In the genomic region with DNA sequence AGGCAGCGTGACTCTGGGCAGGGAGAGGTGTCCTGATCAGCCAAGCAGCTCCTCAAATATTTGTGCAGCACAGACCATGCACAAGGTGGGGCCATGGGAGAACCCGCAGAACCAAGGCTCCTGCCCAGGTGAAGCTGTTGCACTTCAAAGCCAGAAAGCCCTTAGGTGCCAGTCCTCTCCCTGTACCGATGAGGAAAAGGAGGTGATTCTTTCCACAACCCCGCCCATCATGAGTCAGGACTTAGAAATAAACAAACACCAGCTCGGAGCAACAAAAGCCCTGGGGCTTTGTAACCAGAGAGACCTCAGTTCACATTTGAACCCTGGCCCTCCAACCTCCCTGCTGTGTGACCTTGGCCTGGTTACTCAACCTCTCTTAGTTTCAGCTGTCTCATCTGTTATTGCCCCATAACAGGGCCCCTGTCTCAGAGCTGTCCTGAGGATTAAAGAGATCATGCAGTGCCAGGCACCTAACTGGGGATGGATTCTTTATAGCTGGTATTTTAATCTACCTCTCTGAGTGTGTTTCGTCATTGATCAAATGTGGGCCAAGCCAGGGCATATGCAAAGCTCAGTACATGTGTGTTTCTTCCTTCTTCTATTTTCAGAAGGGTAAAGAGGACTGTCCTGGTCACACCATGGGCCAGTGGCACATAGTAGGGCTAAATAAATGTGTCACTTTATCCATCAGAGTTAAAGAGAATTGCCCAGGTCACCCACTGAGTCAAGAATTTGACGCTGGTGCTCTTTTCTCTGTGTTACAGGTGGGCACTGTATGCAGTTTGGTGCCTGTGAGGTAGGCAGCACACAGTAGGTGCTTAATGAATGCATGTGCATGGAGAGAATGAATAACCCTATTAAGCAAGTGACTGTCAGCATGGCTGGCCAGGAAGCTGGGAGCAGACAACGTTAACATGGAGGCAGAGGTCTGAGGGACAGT, we compare ENCODE assay signal across 12 cellular contexts. TPM values are rescaled to one million over a fixed set of nuclear protein-coding genes. Genes with fewer than 3 reads are reported as not detected.
DNase-seq lines count a peak whose midpoint lies in the region; ATAC-seq, FAIRE-seq and TF ChIP-seq lines count a peak whose summit lies in the region.
"Had no signal": no experiment of that assay in that cellular context is flagged by ENCODE, and none has a peak within 500 bp of the region (broad histone marks: within the 10 kb centered on the region; RNA-seq: fewer than 3 reads in every experiment).

No MANE protein-coding gene starts in this region.

- intact Hi-C loops in pancreas (cut with DNase I) (no loop called here), cardiac septum (cut with DNase I) (no loop called here)

- FAIRE-seq in pancreas (lab: Jason Lieb, UNC), result no peak
- FAIRE-seq: endothelial cell of umbilical vein, GM12892 had no signal

- DNase-seq in GM20000 (ENCODE audit: low spot score) (peak; percentile 14), NCI-H226 (peak; percentile 70), epithelial cell of prostate (ENCODE audit: low read depth, low spot score) (peak; percentile 80), pancreas (no peak), cardiac septum (ENCODE audit: low spot score) (no peak)
- DNase-seq in stimulated activated CD4-positive, alpha-beta T cell treated with anti-CD3 and anti-CD28 coated beads, Interleukin-4, amount 100 ng/mL, for 1 hour, result no peak
- DNase-seq in activated naive CD8-positive, alpha-beta T cell treated with anti-CD3 and anti-CD28 coated beads, Interleukin-2, amount 50 U/mL, for 24 hours, result no peak
- DNase-seq: occipital lobe had no signal

- H3K27me3 Mint-ChIP-seq in activated naive CD8-positive, alpha-beta T cell treated with anti-CD3 and anti-CD28 coated beads, Interleukin-2, amount 50 U/mL, for 24 hours, result peaks cover 9% of the 10 kb centered on the region
- H3K27me3 Mint-ChIP-seq: stimulated activated naive CD8-positive, alpha-beta T cell treated with anti-CD3 and anti-CD28 coated beads, Interleukin-15, Interleukin-2, amounts not matched to agents 100 ng/mL and 50 ng/mL, for 24 hours had no signal

- no peaks in the 10 kb centered on the region for H3K9me3 Mint-ChIP-seq in activated naive CD8-positive, alpha-beta T cell treated with anti-CD3 and anti-CD28 coated beads, Interleukin-2, amount 50 U/mL, for 24 hours
- H3K9me3 Mint-ChIP-seq: stimulated activated naive CD8-positive, alpha-beta T cell treated with anti-CD3 and anti-CD28 coated beads, Interleukin-15, Interleukin-2, amounts not matched to agents 100 ng/mL and 50 ng/mL, for 24 hours had no signal

- no peaks in the 10 kb centered on the region for H3K9me3 ChIP-seq in pancreas

- H3K4me3 Mint-ChIP-seq in activated naive CD8-positive, alpha-beta T cell treated with anti-CD3 and anti-CD28 coated beads, Interleukin-2, amount 50 U/mL, for 24 hours, result no peak overlapping the region
- H3K4me3 Mint-ChIP-seq: stimulated activated naive CD8-positive, alpha-beta T cell treated with anti-CD3 and anti-CD28 coated beads, Interleukin-15, Interleukin-2, amounts not matched to agents 100 ng/mL and 50 ng/mL, for 24 hours had no signal

- no peak overlapping the region for H3K4me3 ChIP-seq in pancreas

- no peak overlapping the region for H3K27ac Mint-ChIP-seq in activated naive CD8-positive, alpha-beta T cell treated with anti-CD3 and anti-CD28 coated beads, Interleukin-2, amount 50 U/mL, for 24 hours
- H3K27ac Mint-ChIP-seq: stimulated activated naive CD8-positive, alpha-beta T cell treated with anti-CD3 and anti-CD28 coated beads, Interleukin-15, Interleukin-2, amounts not matched to agents 100 ng/mL and 50 ng/mL, for 24 hours had no signal

- H3K27me3 ChIP-seq in pancreas, result no peaks in the 10 kb centered on the region

- no peaks in the 10 kb centered on the region for H3K36me3 Mint-ChIP-seq in activated naive CD8-positive, alpha-beta T cell treated with anti-CD3 and anti-CD28 coated beads, Interleukin-2, amount 50 U/mL, for 24 hours (ENCODE audit: low read depth)

- no peaks in the 10 kb centered on the region for H3K4me1 ChIP-seq in pancreas

- H3K27ac ChIP-seq in epithelial cell of prostate, result peak overlapping the region; percentile 54
- H3K27ac ChIP-seq in pancreas, result no peak overlapping the region

- TF ChIP-seq CTCF in GM20000 (IDR thresholded peaks at IDR 0.05; ENCODE audit: extremely low read depth, missing control alignments) (no peak), pancreas (IDR thresholded peaks at IDR 0.05) (no peak)

- no peaks in the 10 kb centered on the region for H3K4me1 Mint-ChIP-seq in activated naive CD8-positive, alpha-beta T cell treated with anti-CD3 and anti-CD28 coated beads, Interleukin-2, amount 50 U/mL, for 24 hours

- no peaks in the 10 kb centered on the region for H3K36me3 ChIP-seq in pancreas

- peak; percentile 40 to 73 (median 72) for ATAC-seq in pancreas
- ATAC-seq in activated naive CD8-positive, alpha-beta T cell treated with anti-CD3 and anti-CD28 coated beads, Interleukin-2, amount 50 U/mL, for 24 hours, result no peak
- no peak for ATAC-seq in GM18909 (IDR thresholded peaks at IDR 0.05; ENCODE audit: poor library complexity, unreplicated experiment)

- WGBS in pancreas, 2 donors, result 47 to 54% methylated on average over 8 of the region's 8 CpGs

RNA-seq across cellular contexts. Expression of gene LDLRAD1, which starts 1.4 kb away (rescaled TPM):
- under 1 TPM in 4 of 6 donors, not detected in 2; 0.08 to 0.29 (median 0.17) TPM for total RNA-seq in pancreas
- polyA plus RNA-seq in pancreas, result under 1 TPM in 1 of 2 donors, not detected in 1; 0.21 TPM
- total RNA-seq in cardiac septum, result not detected
- total RNA-seq: endothelial cell of umbilical vein, occipital lobe had no signal
- polyA plus RNA-seq: endothelial cell of umbilical vein had no signal

RNA-seq across cellular contexts. Expression of gene TMEM59, which starts 36.4 kb away (rescaled TPM):
- total RNA-seq in pancreas (100 to 1,000 TPM; 175 to 316 (median 232) TPM), cardiac septum (289 TPM)
- polyA plus RNA-seq in pancreas, result 100 to 1,000 TPM in 1 of 2 donors, 10 to 100 TPM in 1; 59.9 to 287 TPM

RNA-seq across cellular contexts. Expression of gene TCEANC2, which starts 36.8 kb away (rescaled TPM):
- 1 to 10 TPM; 1.3 to 3.8 (median 2.2) TPM for total RNA-seq in pancreas
- polyA plus RNA-seq in pancreas, result 1 to 10 TPM; 1.1 to 1.4 TPM
- total RNA-seq in cardiac septum, result 4.1 TPM

Comparison
In these comparisons a context has a peak if more than half of its experiments do, and no peak if none do; other contexts are left out.
1. DNase-seq: peak in GM20000 (single experiment), NCI-H226 (single experiment) and epithelial cell of prostate (single experiment); none in pancreas (0 of 6), stimulated activated CD4-positive, alpha-beta T cell treated with anti-CD3 and anti-CD28 coated beads, Interleukin-4, amount 100 ng/mL, for 1 hour (single experiment), activated naive CD8-positive, alpha-beta T cell treated with anti-CD3 and anti-CD28 coated beads, Interleukin-2, amount 50 U/mL, for 24 hours (single experiment) and cardiac septum (single experiment).
2. ATAC-seq: peak in pancreas (4 of 4); none in activated naive CD8-positive, alpha-beta T cell treated with anti-CD3 and anti-CD28 coated beads, Interleukin-2, amount 50 U/mL, for 24 hours (single experiment) and GM18909 (single experiment).